Comparison of ENCODE assay signal across 1 cellular context in the genomic region with DNA sequence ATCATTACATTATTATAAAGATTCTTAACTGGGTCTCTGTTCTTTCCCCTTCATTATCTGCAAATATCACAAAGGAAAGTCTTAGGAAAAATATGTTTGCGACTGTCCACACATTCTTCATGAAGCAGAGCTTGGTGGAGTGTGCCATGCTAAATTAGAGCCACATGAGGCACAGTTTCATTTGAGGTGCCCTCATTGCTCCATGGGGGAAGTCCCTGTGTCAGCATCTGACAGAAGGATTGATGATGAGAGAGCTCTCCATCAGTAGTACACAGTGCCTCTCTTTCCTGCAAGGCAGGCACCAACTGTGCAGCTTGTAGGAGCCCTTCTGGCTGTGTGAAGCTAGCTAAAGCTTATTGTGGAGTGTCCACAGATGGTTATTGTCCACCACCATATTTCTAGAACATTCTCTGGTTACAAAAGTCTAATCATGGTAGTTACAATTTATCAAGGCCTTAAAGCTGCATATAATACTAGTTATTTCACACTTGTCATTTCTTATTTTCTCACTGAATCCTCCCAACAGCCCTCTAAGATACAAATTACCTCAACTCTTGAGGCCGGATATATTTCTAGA.
TF ChIP-seq lines count a peak whose summit lies in the region.

No MANE protein-coding gene starts in this region.

TF ChIP-seq in IMR-90, 13 proteins besides CTCF, POLR2A, EP300 and RAD21 (continued from another document):
- TF ChIP-seq, protein P1, sequence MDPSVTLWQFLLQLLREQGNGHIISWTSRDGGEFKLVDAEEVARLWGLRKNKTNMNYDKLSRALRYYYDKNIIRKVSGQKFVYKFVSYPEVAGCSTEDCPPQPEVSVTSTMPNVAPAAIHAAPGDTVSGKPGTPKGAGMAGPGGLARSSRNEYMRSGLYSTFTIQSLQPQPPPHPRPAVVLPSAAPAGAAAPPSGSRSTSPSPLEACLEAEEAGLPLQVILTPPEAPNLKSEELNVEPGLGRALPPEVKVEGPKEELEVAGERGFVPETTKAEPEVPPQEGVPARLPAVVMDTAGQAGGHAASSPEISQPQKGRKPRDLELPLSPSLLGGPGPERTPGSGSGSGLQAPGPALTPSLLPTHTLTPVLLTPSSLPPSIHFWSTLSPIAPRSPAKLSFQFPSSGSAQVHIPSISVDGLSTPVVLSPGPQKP (IDR thresholded peaks at IDR 0.05; ENCODE audit: borderline replicate concordance, low read depth, low read length) = no peak
- TF ChIP-seq MAFK (IDR thresholded peaks at IDR 0.05; ENCODE audit: low read depth, low read length) = no peak
- TF ChIP-seq RFX5 (IDR thresholded peaks at IDR 0.05; ENCODE audit: low read depth, low read length) = no peak
- no peak for TF ChIP-seq NFE2L2 (IDR thresholded peaks at IDR 0.05; ENCODE audit: low read depth, low read length)
- no peak for TF ChIP-seq CEBPB (IDR thresholded peaks at IDR 0.05; ENCODE audit: low read depth, low read length)
- no peak for TF ChIP-seq CHD1 (IDR thresholded peaks at IDR 0.05; ENCODE audit: low read depth, low read length)
- TF ChIP-seq, protein P2, sequence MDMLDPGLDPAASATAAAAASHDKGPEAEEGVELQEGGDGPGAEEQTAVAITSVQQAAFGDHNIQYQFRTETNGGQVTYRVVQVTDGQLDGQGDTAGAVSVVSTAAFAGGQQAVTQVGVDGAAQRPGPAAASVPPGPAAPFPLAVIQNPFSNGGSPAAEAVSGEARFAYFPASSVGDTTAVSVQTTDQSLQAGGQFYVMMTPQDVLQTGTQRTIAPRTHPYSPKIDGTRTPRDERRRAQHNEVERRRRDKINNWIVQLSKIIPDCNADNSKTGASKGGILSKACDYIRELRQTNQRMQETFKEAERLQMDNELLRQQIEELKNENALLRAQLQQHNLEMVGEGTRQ (IDR thresholded peaks at IDR 0.05; ENCODE audit: low read depth, low read length) = no peak
- no peak for TF ChIP-seq FOS (IDR thresholded peaks at IDR 0.05; ENCODE audit: low read depth, low read length)
- no peak for TF ChIP-seq SMC3 (IDR thresholded peaks at IDR 0.05; ENCODE audit: low read depth, low read length)
- TF ChIP-seq MAZ (IDR thresholded peaks at IDR 0.05; ENCODE audit: borderline replicate concordance, low read depth, low read length) = no peak
- no peak for TF ChIP-seq RCOR1 (IDR thresholded peaks at IDR 0.05; ENCODE audit: insufficient replicate concordance, low read length)
